In the genomic region with DNA sequence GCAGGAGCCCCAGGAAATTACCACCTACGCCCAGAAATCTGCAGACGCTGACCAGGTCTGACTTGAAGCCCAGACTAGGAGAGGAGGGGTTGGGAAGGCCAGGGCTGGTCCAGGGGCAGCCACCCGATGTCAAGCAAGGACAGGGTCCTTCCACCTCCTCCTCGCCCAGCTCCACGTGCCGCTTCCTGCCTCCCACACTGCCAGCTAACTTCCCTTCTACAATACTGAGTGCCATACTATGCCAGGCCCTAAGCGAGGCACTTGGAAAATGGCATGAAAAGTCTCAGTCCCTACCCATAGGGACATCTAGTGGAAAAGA, we compare ENCODE assay signal across 23 cellular contexts.
"Had no signal": no experiment of that assay in that cellular context is flagged by ENCODE, and none has a peak within 500 bp of the region (broad histone marks: within the 10 kb centered on the region; RNA-seq: fewer than 3 reads in every experiment).

No MANE protein-coding gene starts in this region.

- H3K4me3 ChIP-seq: cardiac muscle cell had no signal

- H3K27ac Mint-ChIP-seq: activated B cell treated with CpG ODN at 0.5 μM for 24 hours; activated CD4-positive, alpha-beta memory T cell treated with anti-CD3 and anti-CD28 coated beads, Interleukin-2, amount 10 ng/mL, durations not matched to agents 7 days and 5 days; activated CD4-positive, alpha-beta T cell treated with anti-CD3 and anti-CD28 coated beads, Interleukin-2, amount 10 ng/mL, durations not matched to agents 7 days and 5 days; activated naive CD4-positive, alpha-beta T cell treated with anti-CD3 and anti-CD28 coated beads, Interleukin-2, amount 10 ng/mL, durations not matched to agents 7 days and 5 days; activated naive CD8-positive, alpha-beta T cell treated with anti-CD3 and anti-CD28 coated beads for 36 hours; activated T-cell treated with anti-CD3 and anti-CD28 coated beads, Interleukin-2, amount 50 U/mL, for 72 hours; activated T-helper 2 cell treated with anti-CD3 and anti-CD28 coated beads, Interferon-gamma antibody, Interleukin-2, Interleukin-4, amounts not matched to agents 10 μg/mL and 5 μg/mL and 100 μg/mL, durations not matched to agents 14 hours and 24 hours and 36 hours; T-cell had no signal

- H3K36me3 ChIP-seq: brain microvascular endothelial cell had no signal

- H3K9ac ChIP-seq: KMS-11 had no signal

- H3K27ac ChIP-seq: brain microvascular endothelial cell, cardiac muscle cell, KMS-11 had no signal

- H3K9me3 Mint-ChIP-seq: activated B cell treated with CpG ODN at 0.5 μM for 24 hours; activated CD4-positive, alpha-beta memory T cell treated with anti-CD3 and anti-CD28 coated beads, Interleukin-2, amount 10 ng/mL, durations not matched to agents 7 days and 5 days; activated CD4-positive, alpha-beta T cell treated with anti-CD3 and anti-CD28 coated beads, Interleukin-2, amount 10 ng/mL, durations not matched to agents 7 days and 5 days; activated naive CD4-positive, alpha-beta T cell treated with anti-CD3 and anti-CD28 coated beads, Interleukin-2, amount 10 ng/mL, durations not matched to agents 7 days and 5 days; activated naive CD8-positive, alpha-beta T cell treated with anti-CD3 and anti-CD28 coated beads for 36 hours; activated T-cell treated with anti-CD3 and anti-CD28 coated beads, Interleukin-2, amount 50 U/mL, for 72 hours; activated T-helper 2 cell treated with anti-CD3 and anti-CD28 coated beads, Interferon-gamma antibody, Interleukin-2, Interleukin-4, amounts not matched to agents 10 μg/mL and 5 μg/mL and 100 μg/mL, durations not matched to agents 14 hours and 24 hours and 36 hours; T-cell had no signal

- DNase-seq: activated B cell treated with CpG ODN at 0.5 μM for 24 hours; activated CD4-positive, alpha-beta memory T cell treated with anti-CD3 and anti-CD28 coated beads, Interleukin-2, amount 10 ng/mL, durations not matched to agents 7 days and 5 days; activated CD4-positive, alpha-beta T cell treated with anti-CD3 and anti-CD28 coated beads, Interleukin-2, amount 10 ng/mL, durations not matched to agents 7 days and 5 days; activated CD8-positive, alpha-beta memory T cell treated with anti-CD3 and anti-CD28 coated beads, Interleukin-2, amount 50 U/mL, for 4 hours; activated gamma-delta T cell treated with Interleukin-2 at 50 U/mL for 16 hours; activated naive CD4-positive, alpha-beta T cell treated with anti-CD3 and anti-CD28 coated beads, Interleukin-2, amount 10 ng/mL, durations not matched to agents 7 days and 5 days; activated naive CD8-positive, alpha-beta T cell treated with anti-CD3 and anti-CD28 coated beads for 36 hours; activated T-cell treated with anti-CD3 and anti-CD28 coated beads, Interleukin-2, amount 50 U/mL, for 72 hours; brain microvascular endothelial cell; NCI-H1092; NCI-H1417 treated with DMSO at 0.1 percent for 48 hours; NCI-H1694; NCI-H2029; NCI-H526 treated with DMSO at 0.1 percent for 48 hours; NCI-H82; Right ventricle myocardium superior; T-cell; T-helper 2 cell; T1000 had no signal

- H3K27me3 ChIP-seq: brain microvascular endothelial cell, cardiac muscle cell had no signal

- H3K27me3 Mint-ChIP-seq: activated B cell treated with CpG ODN at 0.5 μM for 24 hours; activated CD4-positive, alpha-beta memory T cell treated with anti-CD3 and anti-CD28 coated beads, Interleukin-2, amount 10 ng/mL, durations not matched to agents 7 days and 5 days; activated CD4-positive, alpha-beta T cell treated with anti-CD3 and anti-CD28 coated beads, Interleukin-2, amount 10 ng/mL, durations not matched to agents 7 days and 5 days; activated naive CD4-positive, alpha-beta T cell treated with anti-CD3 and anti-CD28 coated beads, Interleukin-2, amount 10 ng/mL, durations not matched to agents 7 days and 5 days; activated naive CD8-positive, alpha-beta T cell treated with anti-CD3 and anti-CD28 coated beads for 36 hours; T-cell had no signal

- FAIRE-seq: TTC549 had no signal

- H3K4me3 Mint-ChIP-seq: activated B cell treated with CpG ODN at 0.5 μM for 24 hours; activated CD4-positive, alpha-beta memory T cell treated with anti-CD3 and anti-CD28 coated beads, Interleukin-2, amount 10 ng/mL, durations not matched to agents 7 days and 5 days; activated CD4-positive, alpha-beta T cell treated with anti-CD3 and anti-CD28 coated beads, Interleukin-2, amount 10 ng/mL, durations not matched to agents 7 days and 5 days; activated naive CD4-positive, alpha-beta T cell treated with anti-CD3 and anti-CD28 coated beads, Interleukin-2, amount 10 ng/mL, durations not matched to agents 7 days and 5 days; activated naive CD8-positive, alpha-beta T cell treated with anti-CD3 and anti-CD28 coated beads for 36 hours; activated T-cell treated with anti-CD3 and anti-CD28 coated beads, Interleukin-2, amount 50 U/mL, for 72 hours; T-cell had no signal

- H3K4me2 ChIP-seq: KMS-11 had no signal

- H3K4me1 Mint-ChIP-seq: activated B cell treated with CpG ODN at 0.5 μM for 24 hours had no signal
